2 cellular contexts compared by ENCODE assay signal in genomic region chr7:35380739-35381224, GRCh38.
TF ChIP-seq lines count a peak whose summit lies in the region.

No MANE protein-coding gene starts in this region.

TF ChIP-seq in HCT116, 20 proteins besides CTCF, POLR2A, EP300 and RAD21:
- no peak for TF ChIP-seq ZBTB33 (IDR thresholded peaks at IDR 0.05; ENCODE audit: extremely low read depth, insufficient replicate concordance, low read length)
- peak; percentile 37; the same call in 1 of the 2 replicates for TF ChIP-seq CEBPB (IDR thresholded peaks at IDR 0.05; ENCODE audit: low read depth)
- TF ChIP-seq REST (IDR thresholded peaks at IDR 0.05; ENCODE audit: low read depth) = no peak
- TF ChIP-seq ZNF274 (IDR thresholded peaks at IDR 0.05; ENCODE audit: low read depth, low read length) = no peak
- no peak for TF ChIP-seq ZFX (IDR thresholded peaks at IDR 0.05)
- no peak for TF ChIP-seq YY1 (IDR thresholded peaks at IDR 0.05; ENCODE audit: extremely low read depth, insufficient replicate concordance, low read depth, low read length)
- no peak for TF ChIP-seq JUND (IDR thresholded peaks at IDR 0.05)
- no peak for TF ChIP-seq ATF3 (IDR thresholded peaks at IDR 0.05)
TF ChIP-seq in HCT116: peak in this region for 1.

TF ChIP-seq in H1, 55 proteins besides CTCF, POLR2A, EP300 and RAD21:
- TF ChIP-seq CBX8 (IDR thresholded peaks at IDR 0.05; ENCODE audit: borderline replicate concordance, low read depth, low read length) (no peak), TBP (IDR thresholded peaks at IDR 0.05; ENCODE audit: low read depth, low read length) (no peak), TAF1 (IDR thresholded peaks at IDR 0.05; ENCODE audit: low read depth, low read length) (no peak), CEBPB (IDR thresholded peaks at IDR 0.05; ENCODE audit: low read depth, low read length) (peak; percentile 91), SIRT6 (IDR thresholded peaks at IDR 0.05; ENCODE audit: low read length) (no peak)
TF ChIP-seq in H1: peak in this region for 1.
